Comparison of ENCODE assay signal across 27 cellular contexts in the genomic region with DNA sequence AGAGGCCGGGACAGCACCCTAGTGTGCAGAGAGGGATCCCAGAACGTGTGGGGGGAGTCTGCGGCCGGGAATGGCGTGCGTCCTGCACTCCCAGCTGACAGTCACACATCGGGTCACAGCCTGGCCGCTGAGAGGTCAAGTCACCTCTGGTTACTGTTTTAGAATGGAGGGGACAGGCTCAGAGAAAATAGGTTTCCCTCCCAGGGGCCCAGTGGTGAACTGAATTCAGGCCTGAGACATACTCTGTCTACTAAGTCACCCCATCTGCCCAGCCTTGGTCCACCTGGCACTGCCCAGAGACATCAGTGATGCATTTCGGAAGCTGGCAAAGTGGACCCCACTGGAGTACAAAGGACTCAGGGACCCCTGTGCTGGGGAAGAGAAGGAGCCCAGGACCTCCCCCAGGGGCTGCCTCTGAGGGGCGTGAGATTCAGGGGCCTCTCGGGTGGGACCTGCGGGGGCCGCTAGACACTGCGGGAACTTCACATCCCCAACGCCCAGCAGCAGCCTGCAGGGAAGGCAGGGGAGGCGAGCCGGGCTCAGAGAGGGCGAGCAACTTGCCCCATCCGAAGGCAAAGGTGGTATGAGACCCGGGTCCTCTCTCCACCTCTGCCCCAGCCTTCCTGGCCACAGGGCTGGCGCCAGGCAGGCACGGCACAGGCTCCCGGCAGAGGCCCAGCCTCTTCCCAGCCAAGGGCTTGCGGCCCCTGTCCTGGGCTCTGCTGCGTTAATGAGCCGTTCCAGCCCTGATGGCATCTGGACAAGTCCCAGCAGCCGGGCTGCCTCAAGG. TPM values are rescaled to one million over a fixed set of nuclear protein-coding genes. Genes with fewer than 3 reads are reported as not detected.
DNase-seq lines count a peak whose midpoint lies in the region; ATAC-seq and TF ChIP-seq lines count a peak whose summit lies in the region.
"Had no signal": no experiment of that assay in that cellular context is flagged by ENCODE, and none has a peak within 500 bp of the region (broad histone marks: within the 10 kb centered on the region; RNA-seq: fewer than 3 reads in every experiment).

No MANE protein-coding gene starts in this region.

- WGBS in iPS DF 6.9 (ENCODE audit: insufficient coverage, insufficient read length) = no CpG with 5 or more reads among the region's 27 CpGs

- no peaks in the 10 kb centered on the region for H3K4me1 ChIP-seq in breast epithelium
- peaks cover 16% of the 10 kb centered on the region for H3K4me1 ChIP-seq in iPS DF 6.9 (ENCODE audit: control insufficient read depth, insufficient read depth, low read length)

- no peak for TF ChIP-seq POLR2A in breast epithelium (IDR thresholded peaks at IDR 0.05)

- no peaks in the 10 kb centered on the region for H3K36me3 Mint-ChIP-seq in MCF 10A (ENCODE audit: insufficient read depth, unreplicated experiment)
- no peaks in the 10 kb centered on the region for H3K36me3 Mint-ChIP-seq in WTC11
- no peaks in the 10 kb centered on the region for H3K36me3 Mint-ChIP-seq in activated CD4-positive, alpha-beta memory T cell treated with anti-CD3 and anti-CD28 coated beads for 36 hours
- peaks cover 5% of the 10 kb centered on the region for H3K36me3 Mint-ChIP-seq in endothelial cell (ENCODE audit: low read depth, unreplicated experiment)

- H3K27ac ChIP-seq in breast epithelium (no peak overlapping the region), iPS DF 6.9 (ENCODE audit: low read length) (no peak overlapping the region), skin epidermis (peak overlapping the region in 4 of 21 experiments; percentile 3 to 38 (median 18))
- H3K27ac ChIP-seq: gastroesophageal sphincter, ovary, PC-9, SJCRH30, WERI-Rb-1 had no signal

- H3K9me3 Mint-ChIP-seq in MCF 10A (ENCODE audit: unreplicated experiment) (no peaks in the 10 kb centered on the region), WTC11 (peaks cover 3% of the 10 kb centered on the region), endothelial cell (ENCODE audit: unreplicated experiment) (no peaks in the 10 kb centered on the region)
- no peaks in the 10 kb centered on the region for H3K9me3 Mint-ChIP-seq in activated CD4-positive, alpha-beta memory T cell treated with anti-CD3 and anti-CD28 coated beads for 36 hours

- no TSS peak for BruUV-seq in MCF 10A (replicated peaks; lab: Mats Ljungman, UMichigan)

- H3K36me3 ChIP-seq in breast epithelium = no peaks in the 10 kb centered on the region
- no peaks in the 10 kb centered on the region for H3K36me3 ChIP-seq in iPS DF 6.9 (ENCODE audit: control insufficient read depth, insufficient read depth, low read length)
- H3K36me3 ChIP-seq: gastroesophageal sphincter, ovary, SJCRH30, WERI-Rb-1 had no signal

- H3K27ac Mint-ChIP-seq in MCF 10A (ENCODE audit: low read depth, unreplicated experiment) (no peak overlapping the region), WTC11 (no peak overlapping the region), endothelial cell (ENCODE audit: unreplicated experiment) (no peak overlapping the region)
- no peak overlapping the region for H3K27ac Mint-ChIP-seq in activated CD4-positive, alpha-beta memory T cell treated with anti-CD3 and anti-CD28 coated beads for 36 hours

- no peak overlapping the region for H3K4me3 Mint-ChIP-seq in MCF 10A (ENCODE audit: unreplicated experiment)
- peak overlapping the region; percentile 56 for H3K4me3 Mint-ChIP-seq in WTC11
- no peak overlapping the region for H3K4me3 Mint-ChIP-seq in activated CD4-positive, alpha-beta memory T cell treated with anti-CD3 and anti-CD28 coated beads for 36 hours
- no peak overlapping the region for H3K4me3 Mint-ChIP-seq in endothelial cell (ENCODE audit: unreplicated experiment)

- intact Hi-C loops in breast epithelium (cut with DNase I; ENCODE audit: low total_unique reads) = no loop called here
- intact Hi-C loops in MCF 10A (cut with micrococcal nuclease) = no loop called here
- intact Hi-C loops in activated CD4-positive, alpha-beta memory T cell treated with anti-CD3 and anti-CD28 coated beads for 36 hours (cut with micrococcal nuclease) = no loop called here

- POLR2A ChIA-PET in MCF 10A (lab: Yijun Ruan, JAX) = no interaction called here
- POLR2A ChIA-PET in WTC11 (lab: Charles Lee) = no interaction called here
- POLR2A ChIA-PET in activated CD4-positive, alpha-beta memory T cell treated with anti-CD3 and anti-CD28 coated beads for 36 hours (lab: Charles Lee) = no interaction called here

- H3K4me3 ChIP-seq in breast epithelium (peak overlapping the region in 2 of 3 donors; percentile 23 to 51), iPS DF 6.9 (ENCODE audit: low read length) (peak overlapping the region; percentile 28; the same call in 1 of the 2 replicates), skin epidermis (peak overlapping the region in 4 of 7 experiments; percentile 13 to 41 (median 16))
- H3K4me3 ChIP-seq: lung, ovary, PC-9, SJCRH30 had no signal

- H3K27me3 Mint-ChIP-seq in MCF 10A (ENCODE audit: insufficient read depth, unreplicated experiment) (peaks cover 49% of the 10 kb centered on the region), WTC11 (ENCODE audit: low read depth) (peaks cover 94% of the 10 kb centered on the region), endothelial cell (ENCODE audit: unreplicated experiment) (peaks cover 34% of the 10 kb centered on the region)
- peaks cover 55% of the 10 kb centered on the region for H3K27me3 Mint-ChIP-seq in activated CD4-positive, alpha-beta memory T cell treated with anti-CD3 and anti-CD28 coated beads for 36 hours

- CTCF ChIA-PET in MCF 10A (lab: Yijun Ruan, JAX) (interaction anchor here (0.7 kb wide), 1 partner anchor 90 kb away, joined by 3 read pairs; no protein-coding TSS in a partner anchor), WTC11 (lab: Charles Lee) (interaction anchor here (0.6 to 0.9 kb wide), 2 partner anchors 8 to 26 kb away, joined by 3 to 6 read pairs; no protein-coding TSS in a partner anchor)
- CTCF ChIA-PET in activated CD4-positive, alpha-beta memory T cell treated with anti-CD3 and anti-CD28 coated beads for 36 hours (lab: Charles Lee) = no interaction called here

- H3K9me3 ChIP-seq in breast epithelium (no peaks in the 10 kb centered on the region), iPS DF 6.9 (ENCODE audit: control insufficient read depth, insufficient read depth, low read length) (no peaks in the 10 kb centered on the region)
- H3K9me3 ChIP-seq: Caco-2, gastroesophageal sphincter, ovary, SJCRH30 had no signal

- H3K27me3 ChIP-seq in breast epithelium (peaks cover 0 to 81% of the 10 kb centered on the region in 2 donors), iPS DF 6.9 (ENCODE audit: control insufficient read depth, insufficient read depth, low read length) (peaks cover 42% of the 10 kb centered on the region)
- H3K27me3 ChIP-seq: ovary had no signal

- TF ChIP-seq CTCF in breast epithelium (IDR thresholded peaks at IDR 0.05) (no peak), MCF 10A (IDR thresholded peaks at IDR 0.05; ENCODE audit: unreplicated experiment) (no peak), WTC11 (IDR thresholded peaks at IDR 0.05) (no peak), endothelial cell (IDR thresholded peaks at IDR 0.05; ENCODE audit: unreplicated experiment) (no peak)

- H3K4me1 Mint-ChIP-seq in MCF 10A (ENCODE audit: insufficient read depth, unreplicated experiment) = peaks cover 6% of the 10 kb centered on the region
- peaks cover 41% of the 10 kb centered on the region for H3K4me1 Mint-ChIP-seq in WTC11
- no peaks in the 10 kb centered on the region for H3K4me1 Mint-ChIP-seq in activated CD4-positive, alpha-beta memory T cell treated with anti-CD3 and anti-CD28 coated beads for 36 hours (ENCODE audit: low read depth)
- H3K4me1 Mint-ChIP-seq in endothelial cell (ENCODE audit: unreplicated experiment) = peaks cover 16% of the 10 kb centered on the region

- ATAC-seq in WTC11 = no peak
- ATAC-seq: esophagus mucosa, gastroesophageal sphincter had no signal

- DNase-seq in breast epithelium (ENCODE audit: low spot score in 2 of 2) (no peak), MCF 10A (ENCODE audit: unreplicated experiment) (no peak), WTC11 (ENCODE audit: low spot score) (no peak), iPS DF 6.9 (ENCODE audit: low read depth, low spot score) (no peak), endothelial cell (ENCODE audit: low spot score) (no peak), NCI-H1105 treated with DMSO at 0.1 percent for 48 hours (lab: John Stamatoyannopoulos, UW) (no peak)
- DNase-seq in activated CD4-positive, alpha-beta memory T cell treated with anti-CD3 and anti-CD28 coated beads for 36 hours = no peak
- DNase-seq: activated CD4-positive, alpha-beta T cell treated with anti-CD3 and anti-CD28 coated beads, Interleukin-2, amount 50 U/mL, for 4 hours; activated gamma-delta T cell; Caco-2; dermis blood vessel endothelial cell; KG1; NCI-H187; NCI-H226; NCI-H82; ovary; PC-9; SJCRH30; stimulated activated CD4-positive, alpha-beta T cell treated with anti-CD3 and anti-CD28 coated beads, Interleukin-15, amount 100 ng/mL, for 24 hours; WERI-Rb-1 had no signal

RNA-seq across cellular contexts. Expression of gene HS3ST6, which starts 0.9 kb away (rescaled TPM):
- total RNA-seq in breast epithelium (not detected), MCF 10A (2022) (not detected in 2 replicates), WTC11 (2021) (0.41 to 1.0 TPM (median 0.50 TPM) in 3 replicates), endothelial cell (ENCODE audit: unreplicated experiment) (not detected)
- not detected for total RNA-seq in activated CD4-positive, alpha-beta memory T cell treated with anti-CD3 and anti-CD28 coated beads for 36 hours
- total RNA-seq: A172; bronchial epithelial cell; Caco-2; dermis blood vessel endothelial cell; gastroesophageal sphincter; PC-9; SJCRH30; T-helper 2 cell treated with Interferon-gamma antibody and Interleukin-4, amounts not matched to agents 100 ng/mL and 5 ng/mL, for 36 hours had no signal

RNA-seq across cellular contexts. Expression of gene MSRB1, which starts 23.9 kb away (rescaled TPM):
- total RNA-seq in breast epithelium = 10 to 100 TPM; 12.1 to 17.4 (median 17.0) TPM
- total RNA-seq in MCF 10A (2022) = 5.8 and 7.4 TPM in 2 replicates
- 26.4 to 29.8 TPM (median 28.3 TPM) in 3 replicates for total RNA-seq in WTC11 (2021)
- 10 to 100 TPM; 20.7 to 23.6 TPM for total RNA-seq in activated CD4-positive, alpha-beta memory T cell treated with anti-CD3 and anti-CD28 coated beads for 36 hours
- 18.1 TPM for total RNA-seq in endothelial cell (ENCODE audit: unreplicated experiment)

RNA-seq across cellular contexts. Expression of gene RPL3L, which starts 35.4 kb away (rescaled TPM):
- total RNA-seq in breast epithelium = not detected
- not detected in 2 replicates for total RNA-seq in MCF 10A (2022)
- 0.77 to 1.1 TPM (median 0.96 TPM) in 3 replicates for total RNA-seq in WTC11 (2021)
- not detected for total RNA-seq in activated CD4-positive, alpha-beta memory T cell treated with anti-CD3 and anti-CD28 coated beads for 36 hours
- not detected for total RNA-seq in endothelial cell (ENCODE audit: unreplicated experiment)
- total RNA-seq: Caco-2; dermis blood vessel endothelial cell; gastroesophageal sphincter; lung; ovary; T-helper 2 cell treated with Interferon-gamma antibody and Interleukin-4, amounts not matched to agents 100 ng/mL and 5 ng/mL, for 36 hours had no signal

RNA-seq across cellular contexts. Expression of gene NDUFB10, which starts 40.3 kb away (rescaled TPM):
- 100 to 1,000 TPM; 114 to 233 (median 144) TPM for total RNA-seq in breast epithelium
- 202 TPM in 2 replicates for total RNA-seq in MCF 10A (2022)
- 200 to 228 TPM (median 205 TPM) in 3 replicates for total RNA-seq in WTC11 (2021)
- 100 to 1,000 TPM; 122 to 125 TPM for total RNA-seq in activated CD4-positive, alpha-beta memory T cell treated with anti-CD3 and anti-CD28 coated beads for 36 hours
- total RNA-seq in endothelial cell (ENCODE audit: unreplicated experiment) = 122 TPM

RNA-seq across cellular contexts. Expression of gene RPS2, which starts 45.5 kb away (rescaled TPM):
- total RNA-seq in breast epithelium (1,000 to 10,000 TPM; 1,340 to 2,607 (median 1,661) TPM), MCF 10A (2022) (4,760 and 4,836 TPM in 2 replicates), WTC11 (2021) (4,395 to 4,767 TPM (median 4,632 TPM) in 3 replicates), endothelial cell (ENCODE audit: unreplicated experiment) (3,223 TPM)
- 1,000 to 10,000 TPM; 5,123 to 5,136 TPM for total RNA-seq in activated CD4-positive, alpha-beta memory T cell treated with anti-CD3 and anti-CD28 coated beads for 36 hours
